In genomic region chr2:181985632-181986205, GRCh38 we compare ENCODE assay signal across 1 cellular context.
TF ChIP-seq lines count a peak whose summit lies in the region.

Gene PPP1R1C, plus strand, starts transcription at chr2:181985853. Its CDS starts 258 bp downstream, at chr2:181986111.

TF ChIP-seq in SK-N-SH, 30 proteins besides CTCF, POLR2A, EP300 and RAD21 (continued from another document):
- TF ChIP-seq ZBTB33 (IDR thresholded peaks at IDR 0.05; ENCODE audit: borderline replicate concordance, low read depth) (no peak), TCF12 (IDR thresholded peaks at IDR 0.05) (no peak), USF2 (IDR thresholded peaks at IDR 0.05; ENCODE audit: borderline replicate concordance, low read depth, low read length) (no peak), SIN3A (IDR thresholded peaks at IDR 0.05; ENCODE audit: borderline replicate concordance, low read depth, low read length) (no peak), TEAD4 (IDR thresholded peaks at IDR 0.05; ENCODE audit: borderline replicate concordance, insufficient read depth) (no peak), JUND (IDR thresholded peaks at IDR 0.05) (no peak), FOXJ3 (CRISPR knock-in tag; IDR thresholded peaks at IDR 0.05) (no peak), ELF1 (IDR thresholded peaks at IDR 0.05) (no peak), SMC3 (IDR thresholded peaks at IDR 0.05; ENCODE audit: low read depth, low read length) (no peak), RFX5 (IDR thresholded peaks at IDR 0.05; ENCODE audit: low read length) (no peak), NFIC (IDR thresholded peaks at IDR 0.05; ENCODE audit: borderline replicate concordance) (no peak)
TF ChIP-seq in SK-N-SH: peak in this region for 0.
